In the genomic region with DNA sequence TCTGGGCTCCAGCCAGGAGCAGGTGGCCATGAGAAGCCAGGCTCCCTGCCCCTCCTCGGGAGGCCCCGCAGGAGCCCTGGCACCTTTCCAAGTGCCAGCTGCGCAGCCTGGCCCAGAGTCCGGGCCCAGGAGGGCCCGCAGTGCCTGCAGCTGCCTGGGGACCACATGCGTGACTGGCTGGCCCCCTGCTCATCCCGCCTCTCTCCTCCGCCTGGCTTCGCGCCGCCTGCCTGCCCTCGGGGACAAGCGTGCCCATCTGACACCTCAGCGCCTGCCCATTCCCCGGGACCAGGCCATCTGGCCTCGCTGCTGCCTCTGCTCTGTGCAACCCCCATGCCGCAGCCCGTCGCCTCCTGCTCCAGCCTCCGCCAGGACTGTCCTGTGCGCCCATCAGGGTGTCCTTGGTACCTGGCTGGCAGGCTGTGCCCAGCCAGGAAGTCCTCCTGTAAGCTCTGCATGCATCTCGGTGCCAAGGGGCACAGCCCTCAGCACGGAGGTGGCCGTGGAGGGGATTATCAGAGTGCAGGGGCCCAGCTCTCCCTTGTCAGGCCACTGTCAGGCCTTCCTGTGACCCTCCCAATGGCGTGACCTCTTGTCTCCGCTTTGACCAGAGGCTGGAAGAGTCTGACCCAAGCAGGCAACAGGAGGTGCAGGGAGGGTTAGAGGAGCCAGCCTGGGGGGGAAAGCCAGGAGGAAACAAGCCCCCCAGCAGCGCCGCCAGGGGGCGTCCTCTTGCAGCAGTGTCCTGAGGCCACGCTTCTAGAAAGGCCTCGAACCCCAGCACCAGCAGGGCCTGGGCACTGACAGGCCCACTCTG, we compare ENCODE assay signal across 10 cellular contexts. TPM values are rescaled to one million over a fixed set of nuclear protein-coding genes. Genes with fewer than 3 reads are reported as not detected.
DNase-seq lines count a peak whose midpoint lies in the region; ATAC-seq and TF ChIP-seq lines count a peak whose summit lies in the region.
"Had no signal": no experiment of that assay in that cellular context is flagged by ENCODE, and none has a peak within 500 bp of the region (broad histone marks: within the 10 kb centered on the region; RNA-seq: fewer than 3 reads in every experiment).

No MANE protein-coding gene starts in this region.

- no peaks in the 10 kb centered on the region for H3K79me2 ChIP-seq in GM23338 (replicated peaks; ENCODE audit: insufficient read depth)
- H3K79me2 ChIP-seq in osteoblast (ENCODE audit: insufficient read depth, low read length), result no peaks in the 10 kb centered on the region

- no peak overlapping the region for H3K4me3 ChIP-seq in GM23338
- no peak overlapping the region for H3K4me3 ChIP-seq in osteoblast (ENCODE audit: insufficient read depth, low read length)

- no peak overlapping the region for H3K4me3 Mint-ChIP-seq in GM23338

- H3K36me3 ChIP-seq in GM23338 (ENCODE audit: insufficient read depth) (no peaks in the 10 kb centered on the region), osteoblast (ENCODE audit: insufficient read depth, low read length) (peaks cover 8% of the 10 kb centered on the region)

- peak; percentile 75 to 87 for TF ChIP-seq CTCF in GM23338 (conservative IDR thresholded peaks at IDR 0.05; ENCODE audit: low read depth in 2 of 2)
- no peak for TF ChIP-seq CTCF in osteoblast (IDR thresholded peaks at IDR 0.05; ENCODE audit: extremely low read depth, low read depth, low read length)

- H4K20me1 ChIP-seq in GM23338 (replicated peaks; ENCODE audit: insufficient read depth) (no peaks in the 10 kb centered on the region), osteoblast (ENCODE audit: insufficient read depth, low read length) (no peaks in the 10 kb centered on the region)

- no peak overlapping the region for H3K27ac Mint-ChIP-seq in GM23338

- H3K4me2 ChIP-seq in GM23338, result no peak overlapping the region
- H3K4me2 ChIP-seq in osteoblast (ENCODE audit: insufficient read depth, low read length), result no peak overlapping the region

- H3K9me3 Mint-ChIP-seq in GM23338, result peaks cover 14% of the 10 kb centered on the region

- H3K27ac ChIP-seq in GM23338 (ENCODE audit: low read depth) (no peak overlapping the region), osteoblast (ENCODE audit: low read depth, low read length) (no peak overlapping the region)

- no peaks in the 10 kb centered on the region for H3K9me2 ChIP-seq in GM23338 (ENCODE audit: insufficient read depth)

- peaks cover 3% of the 10 kb centered on the region for H3K9me3 ChIP-seq in osteoblast (ENCODE audit: low read depth, low read length)

- H2AFZ ChIP-seq in GM23338 (no peak overlapping the region), osteoblast (ENCODE audit: low read length) (no peak overlapping the region)

- no peaks in the 10 kb centered on the region for H3K27me3 ChIP-seq in GM23338 (ENCODE audit: insufficient read depth)
- no peaks in the 10 kb centered on the region for H3K27me3 ChIP-seq in osteoblast (ENCODE audit: insufficient read depth, low read length)

- DNase-seq in GM23338 (ENCODE audit: low spot score) (peak; percentile 74), NCI-H2171 treated with DMSO at 0.1 percent for 48 hours (lab: John Stamatoyannopoulos, UW) (peak; percentile 95), cerebellar nuclear complex (lab: John Stamatoyannopoulos, UW) (peak; percentile 38 to 79), osteoblast (ENCODE audit: insufficient read length, low spot score, missing footprints) (peak; percentile 36), NK-92 (lab: John Stamatoyannopoulos, UW; ENCODE audit: unreplicated experiment) (no peak)
- DNase-seq in NK-92 treated with Interleukin-12 subunit alpha and Interleukin-12 subunit beta, amount 100 ng/mL, for 24 hours (lab: John Stamatoyannopoulos, UW), result no peak
- no peak for DNase-seq in activated CD4-positive, alpha-beta T cell treated with anti-CD3 and anti-CD28 coated beads, Interleukin-2, amount 50 U/mL, for 1 hour
- DNase-seq: activated gamma-delta T cell had no signal

- H3K4me1 Mint-ChIP-seq in GM23338, result peaks cover 3% of the 10 kb centered on the region; the same call in 2 of the 3 replicates

- no peaks in the 10 kb centered on the region for H3K4me1 ChIP-seq in GM23338 (ENCODE audit: insufficient read depth)
- peaks cover 19% of the 10 kb centered on the region for H3K4me1 ChIP-seq in osteoblast (ENCODE audit: insufficient read depth, low read length)

- 0 out of 2 replicates have a peak, but pooled peaks cover 2% of the 10 kb centered on the region for H3F3A ChIP-seq in GM23338 (replicated peaks; ENCODE audit: low read depth)

- ATAC-seq in GM23338 (peak; percentile 75), HG03108 (IDR thresholded peaks at IDR 0.05; ENCODE audit: unreplicated experiment) (no peak)

- H3K36me3 Mint-ChIP-seq in GM23338 (ENCODE audit: low read depth), result peaks cover 30% of the 10 kb centered on the region

- H3K27me3 Mint-ChIP-seq in GM23338 (ENCODE audit: insufficient read depth, low read depth, poor library complexity), result peaks cover 10% of the 10 kb centered on the region

TF ChIP-seq in GM23338, 12 proteins besides CTCF, POLR2A, EP300 and RAD21 (continues in another document):
- TF ChIP-seq JUNB (IDR thresholded peaks at IDR 0.05; ENCODE audit: unreplicated experiment) (no peak), NANOG (IDR thresholded peaks at IDR 0.05; ENCODE audit: borderline replicate concordance) (no peak), EZH2 (IDR thresholded peaks at IDR 0.05; ENCODE audit: low read depth, unreplicated experiment) (no peak), ZNF331 (CRISPR knock-in tag; IDR thresholded peaks at IDR 0.05; ENCODE audit: low read depth) (no peak)
- TF ChIP-seq, protein P1, sequence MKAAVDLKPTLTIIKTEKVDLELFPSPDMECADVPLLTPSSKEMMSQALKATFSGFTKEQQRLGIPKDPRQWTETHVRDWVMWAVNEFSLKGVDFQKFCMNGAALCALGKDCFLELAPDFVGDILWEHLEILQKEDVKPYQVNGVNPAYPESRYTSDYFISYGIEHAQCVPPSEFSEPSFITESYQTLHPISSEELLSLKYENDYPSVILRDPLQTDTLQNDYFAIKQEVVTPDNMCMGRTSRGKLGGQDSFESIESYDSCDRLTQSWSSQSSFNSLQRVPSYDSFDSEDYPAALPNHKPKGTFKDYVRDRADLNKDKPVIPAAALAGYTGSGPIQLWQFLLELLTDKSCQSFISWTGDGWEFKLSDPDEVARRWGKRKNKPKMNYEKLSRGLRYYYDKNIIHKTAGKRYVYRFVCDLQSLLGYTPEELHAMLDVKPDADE (IDR thresholded peaks at IDR 0.05), result no peak

RNA-seq across cellular contexts. Expression of a gene that starts 50.5 kb away (rescaled TPM):
- total RNA-seq in GM23338 (2014; rRNA removed; shearing (Covaris generic)), result 18.6 and 23.6 TPM in 2 replicates
- 21.3 and 26.2 TPM in 2 replicates for polyA plus RNA-seq in GM23338 (2016; fragmentation: Nextera tagmentation; extraction: Ambion mirVana)
- 19.9 and 20.0 TPM in 2 replicates for total RNA-seq in osteoblast

RNA-seq across cellular contexts. Expression of a gene that starts 53.0 kb away (rescaled TPM):
- not detected in 2 replicates for total RNA-seq in GM23338 (2014; rRNA removed; shearing (Covaris generic))
- not detected in 2 replicates for polyA plus RNA-seq in GM23338 (2016; fragmentation: Nextera tagmentation; extraction: Ambion mirVana)
- total RNA-seq in osteoblast, result not detected in 2 replicates
- total RNA-seq: M059J had no signal

Comparison
In these comparisons a context has a peak if more than half of its experiments do, and no peak if none do; other contexts are left out.
1. DNase-seq: peak in GM23338 (single experiment), NCI-H2171 treated with DMSO at 0.1 percent for 48 hours (single experiment), cerebellar nuclear complex (2 of 2) and osteoblast (single experiment); none in NK-92 treated with Interleukin-12 subunit alpha and Interleukin-12 subunit beta, amount 100 ng/mL, for 24 hours (single experiment), activated CD4-positive, alpha-beta T cell treated with anti-CD3 and anti-CD28 coated beads, Interleukin-2, amount 50 U/mL, for 1 hour (single experiment) and NK-92 (single experiment).